1 cellular context compared by ENCODE assay signal in the genomic region with DNA sequence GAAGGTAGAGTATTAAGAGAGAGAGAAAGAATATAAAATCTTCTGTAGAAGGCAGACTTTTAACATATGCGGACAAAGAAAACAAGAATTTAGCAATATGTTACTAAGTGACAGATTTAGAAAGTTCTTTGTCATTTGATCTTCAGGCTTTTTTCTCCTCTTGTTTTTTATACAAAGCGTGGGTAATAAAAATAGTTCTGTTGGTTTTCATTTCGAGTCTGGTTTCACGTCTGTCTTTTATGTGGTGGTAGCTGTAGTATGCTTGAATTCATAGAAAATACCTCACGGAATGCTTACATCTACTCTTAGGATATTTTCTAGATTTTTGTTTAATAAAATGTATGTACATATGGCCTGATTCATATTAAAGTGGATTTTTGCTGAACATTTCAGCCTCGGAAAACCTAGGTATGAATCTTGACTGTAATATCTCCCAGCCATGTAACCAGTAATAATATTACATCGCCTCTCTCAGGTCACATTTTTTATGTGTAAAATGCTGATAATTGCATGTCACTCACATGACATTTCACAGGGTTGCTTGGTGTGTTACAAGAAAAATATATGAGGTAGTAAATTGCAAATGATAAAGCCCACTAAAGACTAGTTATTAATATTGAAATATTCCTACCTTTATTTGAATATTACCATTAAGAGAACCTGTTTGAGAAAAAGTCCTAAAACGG.
TF ChIP-seq lines count a peak whose summit lies in the region.

No MANE protein-coding gene starts in this region.

TF ChIP-seq in GM12878, 131 proteins besides CTCF, POLR2A, EP300 and RAD21 (continued from another document and continues in another):
- TF ChIP-seq, protein P1, sequence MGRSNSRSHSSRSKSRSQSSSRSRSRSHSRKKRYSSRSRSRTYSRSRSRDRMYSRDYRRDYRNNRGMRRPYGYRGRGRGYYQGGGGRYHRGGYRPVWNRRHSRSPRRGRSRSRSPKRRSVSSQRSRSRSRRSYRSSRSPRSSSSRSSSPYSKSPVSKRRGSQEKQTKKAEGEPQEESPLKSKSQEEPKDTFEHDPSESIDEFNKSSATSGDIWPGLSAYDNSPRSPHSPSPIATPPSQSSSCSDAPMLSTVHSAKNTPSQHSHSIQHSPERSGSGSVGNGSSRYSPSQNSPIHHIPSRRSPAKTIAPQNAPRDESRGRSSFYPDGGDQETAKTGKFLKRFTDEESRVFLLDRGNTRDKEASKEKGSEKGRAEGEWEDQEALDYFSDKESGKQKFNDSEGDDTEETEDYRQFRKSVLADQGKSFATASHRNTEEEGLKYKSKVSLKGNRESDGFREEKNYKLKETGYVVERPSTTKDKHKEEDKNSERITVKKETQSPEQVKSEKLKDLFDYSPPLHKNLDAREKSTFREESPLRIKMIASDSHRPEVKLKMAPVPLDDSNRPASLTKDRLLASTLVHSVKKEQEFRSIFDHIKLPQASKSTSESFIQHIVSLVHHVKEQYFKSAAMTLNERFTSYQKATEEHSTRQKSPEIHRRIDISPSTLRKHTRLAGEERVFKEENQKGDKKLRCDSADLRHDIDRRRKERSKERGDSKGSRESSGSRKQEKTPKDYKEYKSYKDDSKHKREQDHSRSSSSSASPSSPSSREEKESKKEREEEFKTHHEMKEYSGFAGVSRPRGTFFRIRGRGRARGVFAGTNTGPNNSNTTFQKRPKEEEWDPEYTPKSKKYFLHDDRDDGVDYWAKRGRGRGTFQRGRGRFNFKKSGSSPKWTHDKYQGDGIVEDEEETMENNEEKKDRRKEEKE (IDR thresholded peaks at IDR 0.05): no peak
- TF ChIP-seq RCOR1 (conservative IDR thresholded peaks at IDR 0.05; ENCODE audit: low read depth, low read length): no peak
- no peak for TF ChIP-seq HDGF (IDR thresholded peaks at IDR 0.05)
- TF ChIP-seq, protein P2, sequence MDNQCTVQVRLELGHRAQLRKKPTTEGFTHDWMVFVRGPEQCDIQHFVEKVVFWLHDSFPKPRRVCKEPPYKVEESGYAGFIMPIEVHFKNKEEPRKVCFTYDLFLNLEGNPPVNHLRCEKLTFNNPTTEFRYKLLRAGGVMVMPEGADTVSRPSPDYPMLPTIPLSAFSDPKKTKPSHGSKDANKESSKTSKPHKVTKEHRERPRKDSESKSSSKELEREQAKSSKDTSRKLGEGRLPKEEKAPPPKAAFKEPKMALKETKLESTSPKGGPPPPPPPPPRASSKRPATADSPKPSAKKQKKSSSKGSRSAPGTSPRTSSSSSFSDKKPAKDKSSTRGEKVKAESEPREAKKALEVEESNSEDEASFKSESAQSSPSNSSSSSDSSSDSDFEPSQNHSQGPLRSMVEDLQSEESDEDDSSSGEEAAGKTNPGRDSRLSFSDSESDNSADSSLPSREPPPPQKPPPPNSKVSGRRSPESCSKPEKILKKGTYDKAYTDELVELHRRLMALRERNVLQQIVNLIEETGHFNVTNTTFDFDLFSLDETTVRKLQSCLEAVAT (IDR thresholded peaks at IDR 0.05): no peak
- TF ChIP-seq BACH1 (IDR thresholded peaks at IDR 0.05; ENCODE audit: borderline replicate concordance): no peak
- TF ChIP-seq, protein P3, sequence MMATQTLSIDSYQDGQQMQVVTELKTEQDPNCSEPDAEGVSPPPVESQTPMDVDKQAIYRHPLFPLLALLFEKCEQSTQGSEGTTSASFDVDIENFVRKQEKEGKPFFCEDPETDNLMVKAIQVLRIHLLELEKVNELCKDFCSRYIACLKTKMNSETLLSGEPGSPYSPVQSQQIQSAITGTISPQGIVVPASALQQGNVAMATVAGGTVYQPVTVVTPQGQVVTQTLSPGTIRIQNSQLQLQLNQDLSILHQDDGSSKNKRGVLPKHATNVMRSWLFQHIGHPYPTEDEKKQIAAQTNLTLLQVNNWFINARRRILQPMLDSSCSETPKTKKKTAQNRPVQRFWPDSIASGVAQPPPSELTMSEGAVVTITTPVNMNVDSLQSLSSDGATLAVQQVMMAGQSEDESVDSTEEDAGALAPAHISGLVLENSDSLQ (IDR thresholded peaks at IDR 0.05): peak; percentile 66
- TF ChIP-seq NFIC (IDR thresholded peaks at IDR 0.05; ENCODE audit: low read depth, low read length): peak; percentile 87
- TF ChIP-seq, protein P4, sequence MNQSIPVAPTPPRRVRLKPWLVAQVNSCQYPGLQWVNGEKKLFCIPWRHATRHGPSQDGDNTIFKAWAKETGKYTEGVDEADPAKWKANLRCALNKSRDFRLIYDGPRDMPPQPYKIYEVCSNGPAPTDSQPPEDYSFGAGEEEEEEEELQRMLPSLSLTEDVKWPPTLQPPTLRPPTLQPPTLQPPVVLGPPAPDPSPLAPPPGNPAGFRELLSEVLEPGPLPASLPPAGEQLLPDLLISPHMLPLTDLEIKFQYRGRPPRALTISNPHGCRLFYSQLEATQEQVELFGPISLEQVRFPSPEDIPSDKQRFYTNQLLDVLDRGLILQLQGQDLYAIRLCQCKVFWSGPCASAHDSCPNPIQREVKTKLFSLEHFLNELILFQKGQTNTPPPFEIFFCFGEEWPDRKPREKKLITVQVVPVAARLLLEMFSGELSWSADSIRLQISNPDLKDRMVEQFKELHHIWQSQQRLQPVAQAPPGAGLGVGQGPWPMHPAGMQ (IDR thresholded peaks at IDR 0.05; ENCODE audit: borderline replicate concordance): no peak
- TF ChIP-seq, protein P5, sequence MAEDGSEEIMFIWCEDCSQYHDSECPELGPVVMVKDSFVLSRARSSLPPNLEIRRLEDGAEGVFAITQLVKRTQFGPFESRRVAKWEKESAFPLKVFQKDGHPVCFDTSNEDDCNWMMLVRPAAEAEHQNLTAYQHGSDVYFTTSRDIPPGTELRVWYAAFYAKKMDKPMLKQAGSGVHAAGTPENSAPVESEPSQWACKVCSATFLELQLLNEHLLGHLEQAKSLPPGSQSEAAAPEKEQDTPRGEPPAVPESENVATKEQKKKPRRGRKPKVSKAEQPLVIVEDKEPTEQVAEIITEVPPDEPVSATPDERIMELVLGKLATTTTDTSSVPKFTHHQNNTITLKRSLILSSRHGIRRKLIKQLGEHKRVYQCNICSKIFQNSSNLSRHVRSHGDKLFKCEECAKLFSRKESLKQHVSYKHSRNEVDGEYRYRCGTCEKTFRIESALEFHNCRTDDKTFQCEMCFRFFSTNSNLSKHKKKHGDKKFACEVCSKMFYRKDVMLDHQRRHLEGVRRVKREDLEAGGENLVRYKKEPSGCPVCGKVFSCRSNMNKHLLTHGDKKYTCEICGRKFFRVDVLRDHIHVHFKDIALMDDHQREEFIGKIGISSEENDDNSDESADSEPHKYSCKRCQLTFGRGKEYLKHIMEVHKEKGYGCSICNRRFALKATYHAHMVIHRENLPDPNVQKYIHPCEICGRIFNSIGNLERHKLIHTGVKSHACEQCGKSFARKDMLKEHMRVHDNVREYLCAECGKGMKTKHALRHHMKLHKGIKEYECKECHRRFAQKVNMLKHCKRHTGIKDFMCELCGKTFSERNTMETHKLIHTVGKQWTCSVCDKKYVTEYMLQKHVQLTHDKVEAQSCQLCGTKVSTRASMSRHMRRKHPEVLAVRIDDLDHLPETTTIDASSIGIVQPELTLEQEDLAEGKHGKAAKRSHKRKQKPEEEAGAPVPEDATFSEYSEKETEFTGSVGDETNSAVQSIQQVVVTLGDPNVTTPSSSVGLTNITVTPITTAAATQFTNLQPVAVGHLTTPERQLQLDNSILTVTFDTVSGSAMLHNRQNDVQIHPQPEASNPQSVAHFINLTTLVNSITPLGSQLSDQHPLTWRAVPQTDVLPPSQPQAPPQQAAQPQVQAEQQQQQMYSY (CRISPR knock-in tag; IDR thresholded peaks at IDR 0.05): no peak
- TF ChIP-seq, protein P6, sequence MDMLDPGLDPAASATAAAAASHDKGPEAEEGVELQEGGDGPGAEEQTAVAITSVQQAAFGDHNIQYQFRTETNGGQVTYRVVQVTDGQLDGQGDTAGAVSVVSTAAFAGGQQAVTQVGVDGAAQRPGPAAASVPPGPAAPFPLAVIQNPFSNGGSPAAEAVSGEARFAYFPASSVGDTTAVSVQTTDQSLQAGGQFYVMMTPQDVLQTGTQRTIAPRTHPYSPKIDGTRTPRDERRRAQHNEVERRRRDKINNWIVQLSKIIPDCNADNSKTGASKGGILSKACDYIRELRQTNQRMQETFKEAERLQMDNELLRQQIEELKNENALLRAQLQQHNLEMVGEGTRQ (IDR thresholded peaks at IDR 0.05; ENCODE audit: borderline replicate concordance, low read depth, low read length): no peak
- TF ChIP-seq, protein P7, sequence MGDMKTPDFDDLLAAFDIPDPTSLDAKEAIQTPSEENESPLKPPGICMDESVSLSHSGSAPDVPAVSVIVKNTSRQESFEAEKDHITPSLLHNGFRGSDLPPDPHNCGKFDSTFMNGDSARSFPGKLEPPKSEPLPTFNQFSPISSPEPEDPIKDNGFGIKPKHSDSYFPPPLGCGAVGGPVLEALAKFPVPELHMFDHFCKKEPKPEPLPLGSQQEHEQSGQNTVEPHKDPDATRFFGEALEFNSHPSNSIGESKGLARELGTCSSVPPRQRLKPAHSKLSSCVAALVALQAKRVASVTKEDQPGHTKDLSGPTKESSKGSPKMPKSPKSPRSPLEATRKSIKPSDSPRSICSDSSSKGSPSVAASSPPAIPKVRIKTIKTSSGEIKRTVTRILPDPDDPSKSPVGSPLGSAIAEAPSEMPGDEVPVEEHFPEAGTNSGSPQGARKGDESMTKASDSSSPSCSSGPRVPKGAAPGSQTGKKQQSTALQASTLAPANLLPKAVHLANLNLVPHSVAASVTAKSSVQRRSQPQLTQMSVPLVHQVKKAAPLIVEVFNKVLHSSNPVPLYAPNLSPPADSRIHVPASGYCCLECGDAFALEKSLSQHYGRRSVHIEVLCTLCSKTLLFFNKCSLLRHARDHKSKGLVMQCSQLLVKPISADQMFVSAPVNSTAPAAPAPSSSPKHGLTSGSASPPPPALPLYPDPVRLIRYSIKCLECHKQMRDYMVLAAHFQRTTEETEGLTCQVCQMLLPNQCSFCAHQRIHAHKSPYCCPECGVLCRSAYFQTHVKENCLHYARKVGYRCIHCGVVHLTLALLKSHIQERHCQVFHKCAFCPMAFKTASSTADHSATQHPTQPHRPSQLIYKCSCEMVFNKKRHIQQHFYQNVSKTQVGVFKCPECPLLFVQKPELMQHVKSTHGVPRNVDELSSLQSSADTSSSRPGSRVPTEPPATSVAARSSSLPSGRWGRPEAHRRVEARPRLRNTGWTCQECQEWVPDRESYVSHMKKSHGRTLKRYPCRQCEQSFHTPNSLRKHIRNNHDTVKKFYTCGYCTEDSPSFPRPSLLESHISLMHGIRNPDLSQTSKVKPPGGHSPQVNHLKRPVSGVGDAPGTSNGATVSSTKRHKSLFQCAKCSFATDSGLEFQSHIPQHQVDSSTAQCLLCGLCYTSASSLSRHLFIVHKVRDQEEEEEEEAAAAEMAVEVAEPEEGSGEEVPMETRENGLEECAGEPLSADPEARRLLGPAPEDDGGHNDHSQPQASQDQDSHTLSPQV (IDR thresholded peaks at IDR 0.05): no peak
- TF ChIP-seq SMARCA5 (IDR thresholded peaks at IDR 0.05): no peak
- TF ChIP-seq KDM1A (IDR thresholded peaks at IDR 0.05; ENCODE audit: borderline replicate concordance): no peak
- no peak for TF ChIP-seq SUPT20H (IDR thresholded peaks at IDR 0.05; ENCODE audit: borderline replicate concordance, control insufficient read depth, low read depth, low read length)
- no peak for TF ChIP-seq RB1 (IDR thresholded peaks at IDR 0.05; ENCODE audit: borderline replicate concordance)
- no peak for TF ChIP-seq TARDBP (IDR thresholded peaks at IDR 0.05; ENCODE audit: borderline replicate concordance)
- no peak for TF ChIP-seq CHD4 (IDR thresholded peaks at IDR 0.05)
- no peak for TF ChIP-seq NR2F1 (conservative IDR thresholded peaks at IDR 0.05)
- TF ChIP-seq, protein P8, sequence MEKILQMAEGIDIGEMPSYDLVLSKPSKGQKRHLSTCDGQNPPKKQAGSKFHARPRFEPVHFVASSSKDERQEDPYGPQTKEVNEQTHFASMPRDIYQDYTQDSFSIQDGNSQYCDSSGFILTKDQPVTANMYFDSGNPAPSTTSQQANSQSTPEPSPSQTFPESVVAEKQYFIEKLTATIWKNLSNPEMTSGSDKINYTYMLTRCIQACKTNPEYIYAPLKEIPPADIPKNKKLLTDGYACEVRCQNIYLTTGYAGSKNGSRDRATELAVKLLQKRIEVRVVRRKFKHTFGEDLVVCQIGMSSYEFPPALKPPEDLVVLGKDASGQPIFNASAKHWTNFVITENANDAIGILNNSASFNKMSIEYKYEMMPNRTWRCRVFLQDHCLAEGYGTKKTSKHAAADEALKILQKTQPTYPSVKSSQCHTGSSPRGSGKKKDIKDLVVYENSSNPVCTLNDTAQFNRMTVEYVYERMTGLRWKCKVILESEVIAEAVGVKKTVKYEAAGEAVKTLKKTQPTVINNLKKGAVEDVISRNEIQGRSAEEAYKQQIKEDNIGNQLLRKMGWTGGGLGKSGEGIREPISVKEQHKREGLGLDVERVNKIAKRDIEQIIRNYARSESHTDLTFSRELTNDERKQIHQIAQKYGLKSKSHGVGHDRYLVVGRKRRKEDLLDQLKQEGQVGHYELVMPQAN (conservative IDR thresholded peaks at IDR 0.05): no peak
- TF ChIP-seq CBFB (IDR thresholded peaks at IDR 0.05; ENCODE audit: low read depth): peak; percentile 42; the same call in 1 of the 2 replicates
- TF ChIP-seq, protein P9, sequence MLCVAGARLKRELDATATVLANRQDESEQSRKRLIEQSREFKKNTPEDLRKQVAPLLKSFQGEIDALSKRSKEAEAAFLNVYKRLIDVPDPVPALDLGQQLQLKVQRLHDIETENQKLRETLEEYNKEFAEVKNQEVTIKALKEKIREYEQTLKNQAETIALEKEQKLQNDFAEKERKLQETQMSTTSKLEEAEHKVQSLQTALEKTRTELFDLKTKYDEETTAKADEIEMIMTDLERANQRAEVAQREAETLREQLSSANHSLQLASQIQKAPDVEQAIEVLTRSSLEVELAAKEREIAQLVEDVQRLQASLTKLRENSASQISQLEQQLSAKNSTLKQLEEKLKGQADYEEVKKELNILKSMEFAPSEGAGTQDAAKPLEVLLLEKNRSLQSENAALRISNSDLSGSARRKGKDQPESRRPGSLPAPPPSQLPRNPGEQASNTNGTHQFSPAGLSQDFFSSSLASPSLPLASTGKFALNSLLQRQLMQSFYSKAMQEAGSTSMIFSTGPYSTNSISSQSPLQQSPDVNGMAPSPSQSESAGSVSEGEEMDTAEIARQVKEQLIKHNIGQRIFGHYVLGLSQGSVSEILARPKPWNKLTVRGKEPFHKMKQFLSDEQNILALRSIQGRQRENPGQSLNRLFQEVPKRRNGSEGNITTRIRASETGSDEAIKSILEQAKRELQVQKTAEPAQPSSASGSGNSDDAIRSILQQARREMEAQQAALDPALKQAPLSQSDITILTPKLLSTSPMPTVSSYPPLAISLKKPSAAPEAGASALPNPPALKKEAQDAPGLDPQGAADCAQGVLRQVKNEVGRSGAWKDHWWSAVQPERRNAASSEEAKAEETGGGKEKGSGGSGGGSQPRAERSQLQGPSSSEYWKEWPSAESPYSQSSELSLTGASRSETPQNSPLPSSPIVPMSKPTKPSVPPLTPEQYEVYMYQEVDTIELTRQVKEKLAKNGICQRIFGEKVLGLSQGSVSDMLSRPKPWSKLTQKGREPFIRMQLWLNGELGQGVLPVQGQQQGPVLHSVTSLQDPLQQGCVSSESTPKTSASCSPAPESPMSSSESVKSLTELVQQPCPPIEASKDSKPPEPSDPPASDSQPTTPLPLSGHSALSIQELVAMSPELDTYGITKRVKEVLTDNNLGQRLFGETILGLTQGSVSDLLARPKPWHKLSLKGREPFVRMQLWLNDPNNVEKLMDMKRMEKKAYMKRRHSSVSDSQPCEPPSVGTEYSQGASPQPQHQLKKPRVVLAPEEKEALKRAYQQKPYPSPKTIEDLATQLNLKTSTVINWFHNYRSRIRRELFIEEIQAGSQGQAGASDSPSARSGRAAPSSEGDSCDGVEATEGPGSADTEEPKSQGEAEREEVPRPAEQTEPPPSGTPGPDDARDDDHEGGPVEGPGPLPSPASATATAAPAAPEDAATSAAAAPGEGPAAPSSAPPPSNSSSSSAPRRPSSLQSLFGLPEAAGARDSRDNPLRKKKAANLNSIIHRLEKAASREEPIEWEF (IDR thresholded peaks at IDR 0.05; ENCODE audit: insufficient replicate concordance, low read depth, low read length): no peak
- TF ChIP-seq RUNX3 (IDR thresholded peaks at IDR 0.05; ENCODE audit: low read length): peak; percentile 92
- TF ChIP-seq SREBF1 (IDR thresholded peaks at IDR 0.05; ENCODE audit: low read length): no peak
